In genomic region chr9:122904466-122904822, GRCh38 we compare ENCODE assay signal across 8 cellular contexts. TPM values are rescaled to one million over a fixed set of nuclear protein-coding genes. Genes with fewer than 3 reads are reported as not detected.
DNase-seq lines count a peak whose midpoint lies in the region; ATAC-seq, FAIRE-seq and TF ChIP-seq lines count a peak whose summit lies in the region.

No MANE protein-coding gene starts in this region.

- POLR2A ChIA-PET in activated CD4-positive, alpha-beta memory T cell treated with anti-CD3 and anti-CD28 coated beads for 36 hours (lab: Charles Lee): interaction anchor here (0.8 to 3.5 kb wide), 5 partner anchors 8 to 365 kb away, joined by 3 to 30 read pairs (median 11); partner anchors contain the start of genes RABGAP1, ZBTB26 and ZBTB6
- POLR2A ChIA-PET in naive thymus-derived CD4-positive, alpha-beta T cell (lab: Charles Lee): interaction anchor here (0.7 to 4.4 kb wide), 12 partner anchors 8 to 202 kb away, joined by 3 to 46 read pairs (median 6); partner anchors contain the start of genes PDCL, RABGAP1, ZBTB26 and ZBTB6

- intact Hi-C loops in activated CD4-positive, alpha-beta memory T cell treated with anti-CD3 and anti-CD28 coated beads for 36 hours (cut with micrococcal nuclease): loop anchor here (1.0 to 5.0 kb wide), 3 partner anchors 57 to 86 kb away; partner anchors contain the start of gene PDCL
- intact Hi-C loops in esophagus muscularis mucosa (cut with DNase I): no loop called here
- intact Hi-C loops in naive thymus-derived CD4-positive, alpha-beta T cell (cut with micrococcal nuclease): loop anchor here (2.0 to 10.0 kb wide), 8 partner anchors 86 to 810 kb away; partner anchors contain the start of genes STRBP (in 2 of the 2), TTLL11 (in 2 of the 2), MRRF (in 1 of the 2) and RBM18 (in 1 of the 2)

- WGBS in esophagus muscularis mucosa: 0% methylated on average over 4 of the region's 8 CpGs

- peak overlapping the region; percentile 88 for H3K4me2 ChIP-seq in GM23338

- no peaks in the 10 kb centered on the region for H3K36me3 ChIP-seq in GM23338 (ENCODE audit: insufficient read depth)
- H3K36me3 ChIP-seq in esophagus muscularis mucosa: peaks cover 0 to 3% (median 0%) of the 10 kb centered on the region in 4 donors
- H3K36me3 ChIP-seq in naive thymus-derived CD4-positive, alpha-beta T cell (ENCODE audit: control insufficient read depth in 2 of 3, insufficient read depth in 3 of 3, low read length in 3 of 3): peaks cover 0 to 15% (median under 1%) of the 10 kb centered on the region in 3 experiments

- H3K4me3 Mint-ChIP-seq in GM23338: peak overlapping the region; percentile 93
- peak overlapping the region; percentile 94 for H3K4me3 Mint-ChIP-seq in activated CD4-positive, alpha-beta memory T cell treated with anti-CD3 and anti-CD28 coated beads for 36 hours
- H3K4me3 Mint-ChIP-seq in naive thymus-derived CD4-positive, alpha-beta T cell: peak overlapping the region; percentile 88 to 96 (median 92)

- H3K9me3 ChIP-seq in esophagus muscularis mucosa: no peaks in the 10 kb centered on the region
- no peaks in the 10 kb centered on the region for H3K9me3 ChIP-seq in naive thymus-derived CD4-positive, alpha-beta T cell (ENCODE audit: control insufficient read depth in 2 of 3, low read length in 3 of 3)

- no peak for TF ChIP-seq CTCF in GM23338 (conservative IDR thresholded peaks at IDR 0.05; ENCODE audit: low read depth in 2 of 2)
- TF ChIP-seq CTCF in esophagus muscularis mucosa (IDR thresholded peaks at IDR 0.05): no peak

- TF ChIP-seq POLR2A in esophagus muscularis mucosa (IDR thresholded peaks at IDR 0.05; ENCODE audit: low read depth): no peak

- H4K20me1 ChIP-seq in GM23338 (replicated peaks; ENCODE audit: insufficient read depth): peaks cover 16% of the 10 kb centered on the region; the same call in 1 of the 2 replicates

- peak overlapping the region; percentile 94 for H3K27ac Mint-ChIP-seq in GM23338
- peak overlapping the region; percentile 93 for H3K27ac Mint-ChIP-seq in activated CD4-positive, alpha-beta memory T cell treated with anti-CD3 and anti-CD28 coated beads for 36 hours
- H3K27ac Mint-ChIP-seq in naive thymus-derived CD4-positive, alpha-beta T cell: peak overlapping the region; percentile 78 to 97 (median 94)

- ATAC-seq in GM23338: peak; percentile 78
- no peak for ATAC-seq in naive thymus-derived CD4-positive, alpha-beta T cell

- H2AFZ ChIP-seq in GM23338: 0 out of 2 replicates have a peak overlapping the region, but pooled peaks have one; percentile 49

- FAIRE-seq in urothelium cell line (lab: Jason Lieb, UNC): no peak

- peaks cover 2% of the 10 kb centered on the region for H3K27me3 Mint-ChIP-seq in GM23338 (ENCODE audit: insufficient read depth, low read depth, poor library complexity)
- no peaks in the 10 kb centered on the region for H3K27me3 Mint-ChIP-seq in activated CD4-positive, alpha-beta memory T cell treated with anti-CD3 and anti-CD28 coated beads for 36 hours
- peaks cover 0 to 3% (median 0%) of the 10 kb centered on the region in 5 donors for H3K27me3 Mint-ChIP-seq in naive thymus-derived CD4-positive, alpha-beta T cell

- no peaks in the 10 kb centered on the region for H3K9me2 ChIP-seq in GM23338 (ENCODE audit: insufficient read depth)

- no peaks in the 10 kb centered on the region for H3F3A ChIP-seq in GM23338 (replicated peaks; ENCODE audit: low read depth)

- H3K79me2 ChIP-seq in GM23338 (replicated peaks; ENCODE audit: insufficient read depth): peaks cover 60% of the 10 kb centered on the region

- no peak for TF ChIP-seq EP300 in esophagus muscularis mucosa (IDR thresholded peaks at IDR 0.05)

- H3K27me3 ChIP-seq in GM23338 (ENCODE audit: insufficient read depth) (no peaks in the 10 kb centered on the region), esophagus muscularis mucosa (no peaks in the 10 kb centered on the region)
- H3K27me3 ChIP-seq in naive thymus-derived CD4-positive, alpha-beta T cell (ENCODE audit: control insufficient read depth in 2 of 2, insufficient read depth in 2 of 2, low read length in 2 of 2): no peaks in the 10 kb centered on the region

- H3K36me3 Mint-ChIP-seq in GM23338 (ENCODE audit: low read depth): no peaks in the 10 kb centered on the region; the same call in 2 of the 3 replicates
- peaks cover 8% of the 10 kb centered on the region for H3K36me3 Mint-ChIP-seq in activated CD4-positive, alpha-beta memory T cell treated with anti-CD3 and anti-CD28 coated beads for 36 hours
- peaks cover 0 to 10% (median under 1%) of the 10 kb centered on the region in 5 donors for H3K36me3 Mint-ChIP-seq in naive thymus-derived CD4-positive, alpha-beta T cell

- H3K27ac ChIP-seq in GM23338 (ENCODE audit: low read depth) (peak overlapping the region; percentile 93), esophagus muscularis mucosa (replicated peaks in 1 of 4) (peak overlapping the region; percentile 94 to 98 (median 97))
- peak overlapping the region; percentile 100 for H3K27ac ChIP-seq in naive thymus-derived CD4-positive, alpha-beta T cell (ENCODE audit: low read depth, low read length)

- CTCF ChIA-PET in activated CD4-positive, alpha-beta memory T cell treated with anti-CD3 and anti-CD28 coated beads for 36 hours (lab: Charles Lee): interaction anchor here (0.6 to 1.7 kb wide), 6 partner anchors 8 to 191 kb away, joined by 3 to 9 read pairs (median 4); partner anchors contain the start of genes RABGAP1 and ZBTB6
- CTCF ChIA-PET in naive thymus-derived CD4-positive, alpha-beta T cell (lab: Charles Lee): interaction anchor here (1.0 kb wide), 2 partner anchors 11 to 27 kb away, joined by 3 read pairs; partner anchors contain the start of gene ZBTB26

- H3K4me3 ChIP-seq in GM23338: peak overlapping the region; percentile 90
- peak overlapping the region; percentile 92 for H3K4me3 ChIP-seq in Jurkat, Clone E6-1 (ENCODE audit: low read length)
- peak overlapping the region; percentile 84 to 97 (median 96) for H3K4me3 ChIP-seq in esophagus muscularis mucosa
- H3K4me3 ChIP-seq in naive thymus-derived CD4-positive, alpha-beta T cell (ENCODE audit: low read length): peak overlapping the region; percentile 74

- DNase-seq in NCI-H2081 (lab: John Stamatoyannopoulos, UW) (peak; percentile 17 to 39), NCI-H2081 treated with DMSO at 0.1 percent for 48 hours (lab: John Stamatoyannopoulos, UW) (no peak), GM23338 (ENCODE audit: low spot score) (peak; percentile 75), esophagus muscularis mucosa (ENCODE audit: extremely low spot score) (no peak), urothelium cell line (ENCODE audit: low spot score) (peak; percentile 10)
- no peak for DNase-seq in Jurkat, Clone E6-1 (ENCODE audit: low read depth, low spot score)
- DNase-seq in activated CD4-positive, alpha-beta memory T cell treated with anti-CD3 and anti-CD28 coated beads for 36 hours: peak; percentile 48
- DNase-seq in naive thymus-derived CD4-positive, alpha-beta T cell: peak in 4 of 9 donors; percentile 8 to 49 (median 20)

- H3K4me1 ChIP-seq in GM23338 (ENCODE audit: insufficient read depth): peaks cover 10% of the 10 kb centered on the region
- H3K4me1 ChIP-seq in esophagus muscularis mucosa: peaks cover 34 to 53% (median 50%) of the 10 kb centered on the region in 4 donors
- H3K4me1 ChIP-seq in naive thymus-derived CD4-positive, alpha-beta T cell (ENCODE audit: control insufficient read depth in 2 of 2, insufficient read depth in 2 of 2, low read length in 2 of 2): peaks cover 17 to 27% of the 10 kb centered on the region in 2 donors

- no peaks in the 10 kb centered on the region for H3K9me3 Mint-ChIP-seq in GM23338
- no peaks in the 10 kb centered on the region for H3K9me3 Mint-ChIP-seq in activated CD4-positive, alpha-beta memory T cell treated with anti-CD3 and anti-CD28 coated beads for 36 hours
- peaks cover 0 to 2% (median 0%) of the 10 kb centered on the region in 11 donors for H3K9me3 Mint-ChIP-seq in naive thymus-derived CD4-positive, alpha-beta T cell

- H3K4me1 Mint-ChIP-seq in GM23338: peaks cover 8% of the 10 kb centered on the region; the same call in 2 of the 3 replicates
- peaks cover 22% of the 10 kb centered on the region for H3K4me1 Mint-ChIP-seq in activated CD4-positive, alpha-beta memory T cell treated with anti-CD3 and anti-CD28 coated beads for 36 hours (ENCODE audit: low read depth)
- peaks cover 9 to 50% (median 42%) of the 10 kb centered on the region in 7 donors for H3K4me1 Mint-ChIP-seq in naive thymus-derived CD4-positive, alpha-beta T cell

RNA-seq across cellular contexts. Expression of gene RC3H2, which starts 0.7 kb away (rescaled TPM):
- total RNA-seq in GM23338 (2014; rRNA removed; shearing (Covaris generic)): 37.5 and 42.1 TPM in 2 replicates
- 20.6 and 24.9 TPM in 2 replicates for polyA plus RNA-seq in GM23338 (2016; fragmentation: Nextera tagmentation; extraction: Ambion mirVana)
- polyA plus RNA-seq in Jurkat, Clone E6-1 (2012; ENCODE audit: insufficient read depth, insufficient read length): 16.0 TPM
- total RNA-seq in activated CD4-positive, alpha-beta memory T cell treated with anti-CD3 and anti-CD28 coated beads for 36 hours: 10 to 100 TPM; 27.7 to 27.8 TPM
- 10 to 100 TPM; 40.1 to 58.1 (median 57.8) TPM for total RNA-seq in esophagus muscularis mucosa
- total RNA-seq in naive thymus-derived CD4-positive, alpha-beta T cell: 10 to 100 TPM; 52.3 to 66.4 (median 57.0) TPM
- polyA plus RNA-seq in naive thymus-derived CD4-positive, alpha-beta T cell: 10 to 100 TPM; 18.7 to 25.3 TPM

RNA-seq across cellular contexts. Expression of gene ZBTB6, which starts 8.7 kb away (rescaled TPM):
- 12.7 and 16.9 TPM in 2 replicates for total RNA-seq in GM23338 (2014; rRNA removed; shearing (Covaris generic))
- 3.2 and 4.0 TPM in 2 replicates for polyA plus RNA-seq in GM23338 (2016; fragmentation: Nextera tagmentation; extraction: Ambion mirVana)
- 7.2 TPM for polyA plus RNA-seq in Jurkat, Clone E6-1 (2012; ENCODE audit: insufficient read depth, insufficient read length)
- 10 to 100 TPM in 1 of 2 experiments, 1 to 10 TPM in 1; 9.9 to 10.6 TPM for total RNA-seq in activated CD4-positive, alpha-beta memory T cell treated with anti-CD3 and anti-CD28 coated beads for 36 hours
- total RNA-seq in esophagus muscularis mucosa: 10 to 100 TPM in 2 of 4 donors, 1 to 10 TPM in 2; 6.5 to 12.9 (median 9.5) TPM
- 10 to 100 TPM in 3 of 5 experiments, 1 to 10 TPM in 2; 3.7 to 17.8 (median 14.4) TPM for total RNA-seq in naive thymus-derived CD4-positive, alpha-beta T cell
- 1 to 10 TPM; 2.0 to 2.8 TPM for polyA plus RNA-seq in naive thymus-derived CD4-positive, alpha-beta T cell

RNA-seq across cellular contexts. Expression of gene ZBTB26, which starts 26.9 kb away (rescaled TPM):
- total RNA-seq in GM23338 (2014; rRNA removed; shearing (Covaris generic)): 9.0 and 9.7 TPM in 2 replicates
- polyA plus RNA-seq in GM23338 (2016; fragmentation: Nextera tagmentation; extraction: Ambion mirVana): 2.7 and 3.0 TPM in 2 replicates
- polyA plus RNA-seq in Jurkat, Clone E6-1 (2012; ENCODE audit: insufficient read depth, insufficient read length): 8.5 TPM
- 1 to 10 TPM; 6.1 to 6.4 TPM for total RNA-seq in activated CD4-positive, alpha-beta memory T cell treated with anti-CD3 and anti-CD28 coated beads for 36 hours
- total RNA-seq in esophagus muscularis mucosa: 10 to 100 TPM in 2 of 4 donors, 1 to 10 TPM in 2; 6.3 to 10.4 (median 9.1) TPM
- 10 to 100 TPM in 2 of 5 experiments, 1 to 10 TPM in 3; 4.6 to 11.0 (median 8.6) TPM for total RNA-seq in naive thymus-derived CD4-positive, alpha-beta T cell
- 1 to 10 TPM; 1.1 to 1.2 TPM for polyA plus RNA-seq in naive thymus-derived CD4-positive, alpha-beta T cell

RNA-seq across cellular contexts. Expression of gene RABGAP1, which starts 36.4 kb away (rescaled TPM):
- 33.9 and 34.0 TPM in 2 replicates for total RNA-seq in GM23338 (2014; rRNA removed; shearing (Covaris generic))
- 8.1 and 8.5 TPM in 2 replicates for polyA plus RNA-seq in GM23338 (2016; fragmentation: Nextera tagmentation; extraction: Ambion mirVana)
- polyA plus RNA-seq in Jurkat, Clone E6-1 (2012; ENCODE audit: insufficient read depth, insufficient read length): 26.4 TPM
- total RNA-seq in activated CD4-positive, alpha-beta memory T cell treated with anti-CD3 and anti-CD28 coated beads for 36 hours: 10 to 100 TPM; 27.1 to 28.8 TPM
- total RNA-seq in esophagus muscularis mucosa: 100 to 1,000 TPM in 1 of 4 donors, 10 to 100 TPM in 3; 64.3 to 116 (median 79.5) TPM
- total RNA-seq in naive thymus-derived CD4-positive, alpha-beta T cell: 10 to 100 TPM; 33.8 to 45.7 (median 45.0) TPM
- polyA plus RNA-seq in naive thymus-derived CD4-positive, alpha-beta T cell: 10 to 100 TPM; 25.5 to 28.5 TPM

Comparison
In these comparisons a context has a peak if more than half of its experiments do, and no peak if none do; other contexts are left out.
1. DNase-seq: peak in NCI-H2081 (2 of 2), GM23338 (single experiment), activated CD4-positive, alpha-beta memory T cell treated with anti-CD3 and anti-CD28 coated beads for 36 hours (single experiment) and urothelium cell line (single experiment); none in NCI-H2081 treated with DMSO at 0.1 percent for 48 hours (single experiment), Jurkat, Clone E6-1 (single experiment) and esophagus muscularis mucosa (single experiment).
2. Peak in every context shown above with its lines, with median percentiles within 50 percentile points of each other: H3K27ac ChIP-seq, H3K4me3 ChIP-seq, H3K27ac Mint-ChIP-seq and H3K4me3 Mint-ChIP-seq.